In genomic region chr12:58204086-58204485, GRCh38 we compare ENCODE assay signal across 1 cellular context.
TF ChIP-seq lines count a peak whose summit lies in the region.

No MANE protein-coding gene starts in this region.

TF ChIP-seq in IMR-90, 13 proteins besides CTCF, POLR2A, EP300 and RAD21:
- TF ChIP-seq CEBPB (IDR thresholded peaks at IDR 0.05; ENCODE audit: low read depth, low read length) (no peak), USF2 (IDR thresholded peaks at IDR 0.05; ENCODE audit: low read depth, low read length) (peak; percentile 8; the same call in 1 of the 2 replicates)
